Comparison of ENCODE assay signal across 8 cellular contexts in genomic region chr20:3209946-3210317, GRCh38. TPM values are rescaled to one million over a fixed set of nuclear protein-coding genes. Genes with fewer than 3 reads are reported as not detected.
A peak's percentile ranks its signal among the peaks of the same experiment; 100 is the strongest.
DNase-seq lines count a peak whose midpoint lies in the region; ATAC-seq, FAIRE-seq and TF ChIP-seq lines count a peak whose summit lies in the region.

No MANE protein-coding gene starts in this region.

- H4K5ac ChIP-seq in IMR-90 (ENCODE audit: low read depth, low read length): peak overlapping the region; percentile 89

- H3K9ac ChIP-seq in IMR-90 (ENCODE audit: low read depth, low read length): peak overlapping the region; percentile 94
- H3K9ac ChIP-seq in kidney (ENCODE audit: low read length in 2 of 2): peak overlapping the region; percentile 88 to 89

- peak overlapping the region; percentile 96 for H4K91ac ChIP-seq in IMR-90 (ENCODE audit: insufficient read depth, low read depth, low read length)

- TF ChIP-seq RAD21 in IMR-90 (IDR thresholded peaks at IDR 0.05; ENCODE audit: low read length): no peak

- H3K56ac ChIP-seq in IMR-90 (ENCODE audit: extremely low read depth, insufficient read depth, low read length): peak overlapping the region; percentile 69

- H3K27me3 ChIP-seq in IMR-90 (ENCODE audit: control insufficient read depth, insufficient read depth, low read length) (no peaks in the 10 kb centered on the region), stomach (no peaks in the 10 kb centered on the region)

- CTCF ChIA-PET in IMR-90 (lab: Yijun Ruan, JAX): interaction anchor here (1.5 kb wide), 1 partner anchor 9 kb away, joined by 5 read pairs; no protein-coding TSS in a partner anchor

- H3K23ac ChIP-seq in IMR-90 (ENCODE audit: low read depth, low read length): peak overlapping the region; percentile 92

- peak overlapping the region; percentile 92 for H3K27ac ChIP-seq in IMR-90 (ENCODE audit: insufficient read depth, low read length)
- H3K27ac ChIP-seq in kidney (ENCODE audit: low read depth in 2 of 2, low read length in 2 of 2): no peak overlapping the region
- H3K27ac ChIP-seq in stomach: peak overlapping the region in 4 of 5 donors; percentile 83 to 91 (median 88)

- H2BK5ac ChIP-seq in IMR-90 (ENCODE audit: low read depth, low read length, poor library complexity, severe bottlenecking): peak overlapping the region; percentile 90

- no peak overlapping the region for H2BK20ac ChIP-seq in IMR-90 (ENCODE audit: low read depth, low read length)

- TF ChIP-seq POLR2A in IMR-90 (IDR thresholded peaks at IDR 0.05; ENCODE audit: low read depth, low read length) (no peak), stomach (IDR thresholded peaks at IDR 0.05) (no peak)

- WGBS in IMR-90 (ENCODE audit: extremely low coverage in 2 of 2, insufficient read length in 1 of 2), 2 experiments: 0% methylated on average over 6 of the region's 10 CpGs; no CpG with 5 or more reads in 1 of the 2 experiments
- 1 to 4% (median 1%) methylated on average over 8 to 10 of the region's 10 CpGs for WGBS in stomach, 5 donors

- DNase-seq in CD1c-positive myeloid dendritic cell (ENCODE audit: extremely low spot score): peak; percentile 31
- peak; percentile 18 for DNase-seq in IMR-90
- peak; percentile 37 for DNase-seq in astrocyte of the hippocampus (ENCODE audit: low read depth, low spot score)
- DNase-seq in kidney: no peak
- no peak for DNase-seq in stomach
- DNase-seq in GM10266 (ENCODE audit: extremely low spot score): no peak
- no peak for DNase-seq in T1000 (lab: John Stamatoyannopoulos, UW)
- DNase-seq in DMS79 treated with DMSO at 0.1 percent for 48 hours (lab: John Stamatoyannopoulos, UW): no peak

- H3K79me1 ChIP-seq in IMR-90 (ENCODE audit: low read depth in 1 of 2, low read length in 2 of 2): peaks cover 20 to 69% of the 10 kb centered on the region in 2 experiments; a peak in 3 of 4 replicates

- H2AK5ac ChIP-seq in IMR-90 (ENCODE audit: low read depth, low read length): peak overlapping the region; percentile 72

- intact Hi-C loops in IMR-90 (cut with micrococcal nuclease) (loop anchor here (10.0 kb wide), 1 partner anchor 265 kb away; the partner anchor contains the start of gene ATRN), kidney (cut with DNase I) (no loop called here), stomach (cut with DNase I; ENCODE audit: low total_unique reads) (no loop called here)

- H3K14ac ChIP-seq in IMR-90 (replicated peaks; ENCODE audit: low read depth, low read length): peak overlapping the region; percentile 99

- no peaks in the 10 kb centered on the region for H4K20me1 ChIP-seq in IMR-90 (ENCODE audit: insufficient read depth, low read length)

- POLR2A ChIA-PET in IMR-90 (lab: Charles Lee; ENCODE audit: unreplicated experiment): interaction anchor here (0.6 kb wide), 1 partner anchor 286 kb away, joined by 3 read pairs; no protein-coding TSS in a partner anchor

- H3K36me3 ChIP-seq in IMR-90 (ENCODE audit: control insufficient read depth, insufficient read depth, low read length) (peaks cover 10% of the 10 kb centered on the region), kidney (ENCODE audit: control insufficient read depth in 1 of 2, insufficient read depth in 2 of 2, low read length in 2 of 2) (peaks cover 0 to 5% of the 10 kb centered on the region in 2 donors), stomach (peaks cover 0 to 20% (median 19%) of the 10 kb centered on the region in 4 donors)

- peak overlapping the region; percentile 4; the same call in 1 of the 2 replicates for H2BK120ac ChIP-seq in IMR-90 (ENCODE audit: low read depth, low read length)

- ATAC-seq in IMR-90 (ENCODE audit: low read depth): peak; percentile 59

- no peak for TF ChIP-seq EP300 in stomach (IDR thresholded peaks at IDR 0.05)

- H3K4me1 ChIP-seq in IMR-90 (ENCODE audit: control insufficient read depth, insufficient read depth, low read length) (peaks cover 5% of the 10 kb centered on the region), kidney (ENCODE audit: control insufficient read depth in 1 of 2, insufficient read depth in 1 of 2, low read depth in 1 of 2, low read length in 2 of 2) (peaks cover 6 to 10% of the 10 kb centered on the region in 2 donors), stomach (peaks cover 11 to 28% (median 21%) of the 10 kb centered on the region in 4 donors)

- peak overlapping the region; percentile 100 for H2AFZ ChIP-seq in IMR-90 (replicated peaks; ENCODE audit: low read length, poor library complexity)

- peak overlapping the region; percentile 99 for H2AK9ac ChIP-seq in IMR-90 (replicated peaks; ENCODE audit: low read depth, low read length, poor library complexity)

- H3K4me3 ChIP-seq in IMR-90 (ENCODE audit: insufficient read depth, low read depth, low read length) (peak overlapping the region; percentile 86), kidney (ENCODE audit: low read length in 2 of 2) (peak overlapping the region; percentile 87 to 98), stomach (peak overlapping the region; percentile 73 to 94 (median 86))

- H4K8ac ChIP-seq in IMR-90 (ENCODE audit: low read depth in 2 of 2, low read length in 2 of 2): peak overlapping the region; percentile 99 to 100

- TF ChIP-seq CTCF in IMR-90 (conservative IDR thresholded peaks at IDR 0.05; ENCODE audit: low read depth, low read length): no peak
- TF ChIP-seq CTCF in kidney (IDR thresholded peaks at IDR 0.05; ENCODE audit: borderline replicate concordance, extremely low read depth, insufficient read depth): no peak
- no peak for TF ChIP-seq CTCF in stomach (IDR thresholded peaks at IDR 0.05)
- TF ChIP-seq CTCF in GM10266 (IDR thresholded peaks at IDR 0.05; ENCODE audit: control insufficient read depth, insufficient read depth, low read depth, missing control alignments): no peak

- peak overlapping the region; percentile 99 for H3K4ac ChIP-seq in IMR-90 (ENCODE audit: low read depth, low read length)

- no peak for FAIRE-seq in kidney (lab: Jason Lieb, UNC)

- in situ Hi-C loops in IMR-90 (cut with MboI; ENCODE audit: low sequenced_read_pairs): no loop called here

- no peak overlapping the region for H3K18ac ChIP-seq in IMR-90 (ENCODE audit: low read depth, low read length)

- peaks cover 15% of the 10 kb centered on the region for H3K9me1 ChIP-seq in IMR-90 (ENCODE audit: insufficient read depth, low read length)

- no peak overlapping the region for H2BK15ac ChIP-seq in IMR-90 (ENCODE audit: low read depth, low read length)

- peak overlapping the region; percentile 97 for H3K4me2 ChIP-seq in IMR-90 (ENCODE audit: low read depth, low read length)

- no TSS peak for BruUV-seq in IMR-90 (replicated peaks; lab: Mats Ljungman, UMichigan)

- dilution Hi-C loops in IMR-90 (cut with HindIII; ENCODE audit: low sequenced_read_pairs, unreplicated experiment): no loop called here

- H3K9me3 ChIP-seq in IMR-90 (ENCODE audit: control insufficient read depth, insufficient read depth, low read length): no peaks in the 10 kb centered on the region
- H3K9me3 ChIP-seq in kidney (ENCODE audit: control insufficient read depth in 1 of 2, low read length in 2 of 2): no peaks in the 10 kb centered on the region
- H3K9me3 ChIP-seq in stomach: no peaks in the 10 kb centered on the region

TF ChIP-seq in IMR-90, 13 proteins besides CTCF, POLR2A, EP300 and RAD21 (continues in another document):
- no peak for TF ChIP-seq SMC3 (IDR thresholded peaks at IDR 0.05; ENCODE audit: low read depth, low read length)
- TF ChIP-seq FOS (IDR thresholded peaks at IDR 0.05; ENCODE audit: low read depth, low read length): no peak
- no peak for TF ChIP-seq RFX5 (IDR thresholded peaks at IDR 0.05; ENCODE audit: low read depth, low read length)
- TF ChIP-seq MAZ (IDR thresholded peaks at IDR 0.05; ENCODE audit: borderline replicate concordance, low read depth, low read length): no peak

RNA-seq across cellular contexts. Expression of gene ITPA, which starts 0.6 kb away (rescaled TPM):
- total RNA-seq in IMR-90 (2012; rRNA removed) (28.6 and 32.4 TPM in 2 replicates), kidney (59.7 TPM), stomach (10 to 100 TPM; 11.1 to 57.1 (median 36.9) TPM)
- polyA plus RNA-seq in IMR-90 (2012; rRNA removed) (49.0 and 52.6 TPM in 2 replicates), kidney (ENCODE audit: insufficient read depth, low read depth, low replicate concordance) (81.1 TPM), stomach (100 to 1,000 TPM in 1 of 3 donors, 10 to 100 TPM in 2; 58.8 to 105 (median 78.9) TPM)
- 54.1 and 68.7 TPM in 2 replicates for polyA plus RNA-seq in IMR-90 (2012; cell fraction: cytosol; rRNA removed)
- 51.4 and 69.9 TPM in 2 replicates for polyA plus RNA-seq in IMR-90 (2012; cell fraction: nucleus; rRNA removed; ENCODE audit: low replicate concordance)

RNA-seq across cellular contexts. Expression of gene DDRGK1, which starts 5.5 kb away (rescaled TPM):
- total RNA-seq in IMR-90 (2012; rRNA removed): 12.2 and 20.6 TPM in 2 replicates
- 29.6 and 33.1 TPM in 2 replicates for polyA plus RNA-seq in IMR-90 (2012; rRNA removed)
- 31.0 and 41.4 TPM in 2 replicates for polyA plus RNA-seq in IMR-90 (2012; cell fraction: cytosol; rRNA removed)
- polyA plus RNA-seq in IMR-90 (2012; cell fraction: nucleus; rRNA removed; ENCODE audit: low replicate concordance): 27.9 and 35.2 TPM in 2 replicates
- total RNA-seq in kidney: 81.8 TPM
- polyA plus RNA-seq in kidney (ENCODE audit: insufficient read depth, low read depth, low replicate concordance): 92.5 TPM
- total RNA-seq in stomach: 100 to 1,000 TPM in 1 of 5 donors, 10 to 100 TPM in 3, 1 to 10 TPM in 1; 2.3 to 108 (median 49.1) TPM
- polyA plus RNA-seq in stomach: 10 to 100 TPM; 45.5 to 80.8 (median 55.6) TPM

RNA-seq across cellular contexts. Expression of gene SLC4A11, which starts 29.1 kb away (rescaled TPM):
- total RNA-seq in IMR-90 (2012; rRNA removed): 0.28 and 0.36 TPM in 2 replicates
- 0.79 and 0.95 TPM in 2 replicates for polyA plus RNA-seq in IMR-90 (2012; rRNA removed)
- polyA plus RNA-seq in IMR-90 (2012; cell fraction: cytosol; rRNA removed): 0.36 and 0.60 TPM in 2 replicates
- 5.7 and 12.8 TPM in 2 replicates for polyA plus RNA-seq in IMR-90 (2012; cell fraction: nucleus; rRNA removed; ENCODE audit: low replicate concordance)
- 7.6 TPM for total RNA-seq in kidney
- polyA plus RNA-seq in kidney (ENCODE audit: insufficient read depth, low read depth, low replicate concordance): 14.8 TPM
- total RNA-seq in stomach: 10 to 100 TPM in 1 of 5 donors, 1 to 10 TPM in 2, under 1 TPM in 1, not detected in 1; 0.37 to 22.3 (median 7.8) TPM
- polyA plus RNA-seq in stomach: 10 to 100 TPM in 1 of 3 donors, under 1 TPM in 2; 0.46 to 11.2 (median 0.87) TPM

RNA-seq across cellular contexts. Expression of gene LZTS3, which starts 36.6 kb away (rescaled TPM):
- 1.4 TPM in 2 replicates for total RNA-seq in IMR-90 (2012; rRNA removed)
- 3.2 and 3.7 TPM in 2 replicates for polyA plus RNA-seq in IMR-90 (2012; rRNA removed)
- 3.2 and 5.4 TPM in 2 replicates for polyA plus RNA-seq in IMR-90 (2012; cell fraction: cytosol; rRNA removed)
- 5.6 and 11.2 TPM in 2 replicates for polyA plus RNA-seq in IMR-90 (2012; cell fraction: nucleus; rRNA removed; ENCODE audit: low replicate concordance)
- total RNA-seq in kidney: 20.0 TPM
- polyA plus RNA-seq in kidney (ENCODE audit: insufficient read depth, low read depth, low replicate concordance): 23.0 TPM
- 10 to 100 TPM in 4 of 5 donors, 1 to 10 TPM in 1; 5.3 to 36.6 (median 22.3) TPM for total RNA-seq in stomach
- 10 to 100 TPM in 2 of 3 donors, 1 to 10 TPM in 1; 8.6 to 16.6 (median 12.7) TPM for polyA plus RNA-seq in stomach

RNA-seq across cellular contexts. Expression of gene FASTKD5, which starts 50.3 kb away (rescaled TPM):
- total RNA-seq in IMR-90 (2012; rRNA removed) (18.6 and 22.8 TPM in 2 replicates), kidney (15.8 TPM), stomach (10 to 100 TPM in 4 of 5 donors, not detected in 1; 17.4 to 24.0 (median 19.6) TPM)
- polyA plus RNA-seq in IMR-90 (2012; rRNA removed) (10.1 and 11.0 TPM in 2 replicates), kidney (ENCODE audit: insufficient read depth, low read depth, low replicate concordance) (17.3 TPM), stomach (1 to 10 TPM; 6.0 to 7.5 (median 7.3) TPM)
- polyA plus RNA-seq in IMR-90 (2012; cell fraction: cytosol; rRNA removed): 3.7 and 4.8 TPM in 2 replicates
- polyA plus RNA-seq in IMR-90 (2012; cell fraction: nucleus; rRNA removed; ENCODE audit: low replicate concordance): 2.7 and 11.3 TPM in 2 replicates

Comparison
In these comparisons a context has a peak if more than half of its experiments do, and no peak if none do; other contexts are left out.
1. DNase-seq: peak in CD1c-positive myeloid dendritic cell (single experiment), IMR-90 (single experiment) and astrocyte of the hippocampus (single experiment); none in kidney (single experiment), stomach (single experiment), GM10266 (single experiment), T1000 (single experiment) and DMS79 treated with DMSO at 0.1 percent for 48 hours (single experiment).
2. H3K27ac ChIP-seq: peak in IMR-90 (single experiment) and stomach (4 of 5); none in kidney (0 of 2).
3. Peak in every context shown above with its lines, with median percentiles within 50 percentile points of each other: H3K4me3 ChIP-seq.